In the genomic region with DNA sequence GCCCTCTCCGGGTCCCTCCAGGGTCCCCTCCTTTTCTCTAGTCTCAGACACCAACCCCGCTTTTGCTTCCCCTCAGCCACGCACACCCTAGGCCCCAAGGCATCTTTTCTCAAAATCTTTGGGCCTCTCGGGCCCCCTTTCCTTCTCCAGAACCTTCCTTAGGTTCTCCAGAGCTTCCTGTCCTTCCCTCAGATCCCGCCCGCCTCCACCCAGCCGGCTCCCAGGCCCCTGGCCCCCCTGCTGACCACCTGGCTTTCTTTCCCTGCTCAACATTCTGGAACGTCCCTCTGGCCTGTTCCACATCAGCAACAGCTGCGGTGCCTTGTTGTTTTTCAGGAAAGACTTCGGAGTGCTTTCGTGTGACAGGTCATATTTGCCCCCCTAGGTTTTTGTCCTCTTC, we compare ENCODE assay signal across 9 cellular contexts. TPM values are rescaled to one million over a fixed set of nuclear protein-coding genes. Genes with fewer than 3 reads are reported as not detected.
DNase-seq lines count a peak whose midpoint lies in the region; ATAC-seq, FAIRE-seq and TF ChIP-seq lines count a peak whose summit lies in the region.
"Had no signal": no experiment of that assay in that cellular context is flagged by ENCODE, and none has a peak within 500 bp of the region (broad histone marks: within the 10 kb centered on the region; RNA-seq: fewer than 3 reads in every experiment).

No MANE protein-coding gene starts in this region.

- no peak overlapping the region for H3K27ac ChIP-seq in keratinocyte (ENCODE audit: control insufficient read depth, insufficient read depth, low read length)
- H3K27ac ChIP-seq in substantia nigra (ENCODE audit: low read depth, low read length, poor library complexity, severe bottlenecking): peak overlapping the region; percentile 66

- H3K9me3 ChIP-seq in adipocyte (ENCODE audit: control insufficient read depth, low read length) (no peaks in the 10 kb centered on the region), keratinocyte (ENCODE audit: control insufficient read depth, low read depth, low read length) (no peaks in the 10 kb centered on the region)

- no peak for FAIRE-seq in keratinocyte (lab: Jason Lieb, UNC)
- no peak for FAIRE-seq in HTR-8/SVneo (lab: Jason Lieb, UNC)
- FAIRE-seq: A204.1 had no signal

- peaks cover 43% of the 10 kb centered on the region for H3K79me2 ChIP-seq in keratinocyte (ENCODE audit: control insufficient read depth, insufficient read depth, low read length)

- no peak for TF ChIP-seq CTCF in keratinocyte (optimal IDR thresholded peaks at IDR 0.05 in 1 of 3, IDR thresholded peaks at IDR 0.05 in 1 of 3, conservative IDR thresholded peaks at IDR 0.05 in 1 of 3; ENCODE audit: extremely low read depth in 1 of 3, insufficient read depth in 2 of 3, low read length in 3 of 3)

- no peaks in the 10 kb centered on the region for H4K20me1 ChIP-seq in keratinocyte (ENCODE audit: control insufficient read depth, extremely low read depth, insufficient read depth, low read length)

- dilution Hi-C loops in keratinocyte (cut with MboI; ENCODE audit: extremely low pct_ligation_motif_present, low sequenced_read_pairs): no loop called here

- peak overlapping the region; percentile 83 for H3K4me3 ChIP-seq in adipocyte (ENCODE audit: low read length)
- peak overlapping the region; percentile 53 to 71 (median 64) for H3K4me3 ChIP-seq in keratinocyte (ENCODE audit: control insufficient read depth in 2 of 3, extremely low read depth in 1 of 3, insufficient read depth in 2 of 3, low read depth in 1 of 3, low read length in 3 of 3)

- no peak overlapping the region for H2AFZ ChIP-seq in keratinocyte (ENCODE audit: control insufficient read depth, low read length)

- DNase-seq in NCI-H82 (lab: John Stamatoyannopoulos, UW): peak; percentile 43
- DNase-seq in NCI-H82 treated with DMSO at 0.1 percent for 48 hours (lab: John Stamatoyannopoulos, UW; ENCODE audit: unreplicated experiment): no peak
- DNase-seq in adipocyte (ENCODE audit: low read depth): peak; percentile 28
- no peak for DNase-seq in keratinocyte (ENCODE audit: low read depth, low spot score)
- DNase-seq in substantia nigra (lab: John Stamatoyannopoulos, UW): peak in 2 of 49 donors; percentile 18 to 38
- no peak for DNase-seq in HTR-8/SVneo (ENCODE audit: insufficient read length, low spot score)

- peaks cover 34% of the 10 kb centered on the region for H3K4me1 ChIP-seq in adipocyte (ENCODE audit: control insufficient read depth, insufficient read depth, low read length)
- peaks cover 30% of the 10 kb centered on the region for H3K4me1 ChIP-seq in keratinocyte (ENCODE audit: control insufficient read depth, extremely low read depth, insufficient read depth, low read length)

- H3K9me1 ChIP-seq in keratinocyte (ENCODE audit: control insufficient read depth, extremely low read depth, insufficient read depth, low read length): peaks cover 4% of the 10 kb centered on the region

- H3K36me3 ChIP-seq in adipocyte (ENCODE audit: control insufficient read depth, insufficient read depth, low read length, severe bottlenecking) (peaks cover 10% of the 10 kb centered on the region), keratinocyte (ENCODE audit: control insufficient read depth in 2 of 2, extremely low read depth in 1 of 2, insufficient read depth in 2 of 2, low read length in 2 of 2) (peaks cover 4 to 21% of the 10 kb centered on the region in 2 experiments)

- H3K27me3 ChIP-seq in adipocyte (replicated peaks; ENCODE audit: control insufficient read depth, insufficient read depth, low read length) (no peaks in the 10 kb centered on the region), keratinocyte (ENCODE audit: control insufficient read depth, extremely low read depth, insufficient read depth, low read length) (no peaks in the 10 kb centered on the region)

- H3K9ac ChIP-seq in adipocyte (ENCODE audit: low read length) (peak overlapping the region; percentile 87), keratinocyte (ENCODE audit: control insufficient read depth, extremely low read depth, insufficient read depth, low read length) (peak overlapping the region; percentile 41)

- peak overlapping the region; percentile 84 for H3K4me2 ChIP-seq in keratinocyte (ENCODE audit: control insufficient read depth, extremely low read depth, insufficient read depth, low read depth, low read length)

- ATAC-seq in GM21723 (IDR thresholded peaks at IDR 0.05; ENCODE audit: unreplicated experiment): no peak
- no peak for ATAC-seq in HG03196 (IDR thresholded peaks at IDR 0.05; ENCODE audit: unreplicated experiment)

RNA-seq across cellular contexts. Expression of gene ZDHHC18, which starts 1.2 kb away (rescaled TPM):
- 18.1 to 32.0 TPM (median 22.6 TPM) in 3 replicates for polyA plus RNA-seq in keratinocyte
- 14.0 TPM for polyA plus RNA-seq in keratinocyte (2011; ENCODE audit: low read depth)
- polyA plus RNA-seq in keratinocyte (2011; cell fraction: cytosol; rRNA removed): 22.3 and 28.7 TPM in 2 replicates
- 27.8 and 32.9 TPM in 2 replicates for polyA plus RNA-seq in keratinocyte (2011; cell fraction: nucleus; rRNA removed)
- 16.3 and 18.4 TPM in 2 replicates for polyA plus RNA-seq in keratinocyte (2012; ENCODE audit: low replicate concordance)
- 21.5 to 62.9 TPM (median 45.1 TPM) in 3 replicates for polyA minus RNA-seq in keratinocyte
- polyA minus RNA-seq in keratinocyte (2011; cell fraction: cytosol; rRNA and poly(A)+ RNA removed): 14.4 TPM
- 11.0 and 11.9 TPM in 2 replicates for polyA minus RNA-seq in keratinocyte (2011; cell fraction: nucleus; rRNA and poly(A)+ RNA removed)

RNA-seq across cellular contexts. Expression of gene SFN, which starts 35.3 kb away (rescaled TPM):
- 1,394 to 2,602 TPM (median 2,333 TPM) in 3 replicates for polyA plus RNA-seq in keratinocyte
- polyA plus RNA-seq in keratinocyte (2011; ENCODE audit: low read depth): 775 TPM
- 1,484 and 3,345 TPM in 2 replicates for polyA plus RNA-seq in keratinocyte (2011; cell fraction: cytosol; rRNA removed)
- 1,730 and 2,605 TPM in 2 replicates for polyA plus RNA-seq in keratinocyte (2011; cell fraction: nucleus; rRNA removed)
- 3,203 and 3,341 TPM in 2 replicates for polyA plus RNA-seq in keratinocyte (2012; ENCODE audit: low replicate concordance)
- 637 to 2,055 TPM (median 889 TPM) in 3 replicates for polyA minus RNA-seq in keratinocyte
- 1,532 TPM for polyA minus RNA-seq in keratinocyte (2011; cell fraction: cytosol; rRNA and poly(A)+ RNA removed)
- 888 and 889 TPM in 2 replicates for polyA minus RNA-seq in keratinocyte (2011; cell fraction: nucleus; rRNA and poly(A)+ RNA removed)

RNA-seq across cellular contexts. Expression of gene PIGV, which starts 39.9 kb away (rescaled TPM):
- polyA plus RNA-seq in keratinocyte: 14.2 to 21.1 TPM (median 15.9 TPM) in 3 replicates
- 3.2 TPM for polyA plus RNA-seq in keratinocyte (2011; ENCODE audit: low read depth)
- polyA plus RNA-seq in keratinocyte (2011; cell fraction: cytosol; rRNA removed): 11.7 and 14.0 TPM in 2 replicates
- polyA plus RNA-seq in keratinocyte (2011; cell fraction: nucleus; rRNA removed): 26.1 and 26.9 TPM in 2 replicates
- polyA plus RNA-seq in keratinocyte (2012; ENCODE audit: low replicate concordance): 10.6 and 11.1 TPM in 2 replicates
- 11.2 to 39.6 TPM (median 25.5 TPM) in 3 replicates for polyA minus RNA-seq in keratinocyte
- polyA minus RNA-seq in keratinocyte (2011; cell fraction: cytosol; rRNA and poly(A)+ RNA removed): 12.5 TPM
- 16.5 and 25.7 TPM in 2 replicates for polyA minus RNA-seq in keratinocyte (2011; cell fraction: nucleus; rRNA and poly(A)+ RNA removed)

Comparison
In these comparisons a context has a peak if more than half of its experiments do, and no peak if none do; other contexts are left out.
1. DNase-seq: peak in NCI-H82 (single experiment) and adipocyte (single experiment); none in NCI-H82 treated with DMSO at 0.1 percent for 48 hours (single experiment), keratinocyte (single experiment) and HTR-8/SVneo (single experiment).